10 cellular contexts compared by ENCODE assay signal in genomic region chr19:37979547-37980082, GRCh38.
DNase-seq lines count a peak whose midpoint lies in the region; FAIRE-seq lines count a peak whose summit lies in the region.
"Had no signal": no experiment of that assay in that cellular context is flagged by ENCODE, and none has a peak within 500 bp of the region (broad histone marks: within the 10 kb centered on the region; RNA-seq: fewer than 3 reads in every experiment).

No MANE protein-coding gene starts in this region.

- DNase-seq in NCI-H748 (lab: John Stamatoyannopoulos, UW; ENCODE audit: unreplicated experiment) (peak; percentile 76), NCI-H748 treated with DMSO at 0.1 percent for 48 hours (lab: John Stamatoyannopoulos, UW) (no peak), NAMALWA (ENCODE audit: low spot score) (peak; percentile 63), epithelial cell of prostate (ENCODE audit: low read depth, low spot score) (no peak), urothelium cell line (ENCODE audit: low spot score) (peak; percentile 73), RKO (ENCODE audit: low spot score) (no peak)
- no peak for DNase-seq in effector CD4-positive, alpha-beta T cell
- no peak for DNase-seq in activated CD8-positive, alpha-beta memory T cell treated with anti-CD3 and anti-CD28 coated beads, Interleukin-2, amount 50 U/mL, for 48 hours
- DNase-seq: activated naive CD4-positive, alpha-beta T cell treated with anti-CD3 and anti-CD28 coated beads for 36 hours; left cardiac atrium had no signal

- peak overlapping the region; percentile 87 for H3K27ac ChIP-seq in epithelial cell of prostate

- FAIRE-seq in urothelium cell line (lab: Jason Lieb, UNC), result no peak

Comparison
In these comparisons a context has a peak if more than half of its experiments do, and no peak if none do; other contexts are left out.
1. DNase-seq: peak in NCI-H748 (single experiment), NAMALWA (single experiment) and urothelium cell line (single experiment); none in NCI-H748 treated with DMSO at 0.1 percent for 48 hours (single experiment), epithelial cell of prostate (single experiment), RKO (single experiment), effector CD4-positive, alpha-beta T cell (single experiment) and activated CD8-positive, alpha-beta memory T cell treated with anti-CD3 and anti-CD28 coated beads, Interleukin-2, amount 50 U/mL, for 48 hours (single experiment).